22 cellular contexts compared by ENCODE assay signal in genomic region chr5:17989567-17989966, GRCh38.
"Had no signal": no experiment of that assay in that cellular context is flagged by ENCODE, and none has a peak within 500 bp of the region (broad histone marks: within the 10 kb centered on the region; RNA-seq: fewer than 3 reads in every experiment).

No MANE protein-coding gene starts in this region.

- DNase-seq: activated CD4-positive, alpha-beta T cell treated with anti-CD3 and anti-CD28 coated beads, Interleukin-2, amount 50 U/mL, for 1 hour; activated CD4-positive, CD25-positive, alpha-beta regulatory T cell treated with anti-CD3 and anti-CD28 coated beads, Interleukin-2, amount 50 U/mL, for 72 hours; activated gamma-delta T cell treated with Interleukin-2 at 50 U/mL for 16 hours; activated T-cell treated with anti-CD3 and anti-CD28 coated beads, Interleukin-2, amount 50 U/mL, for 1 hour; aorta; brain microvascular endothelial cell; effector memory CD4-positive, alpha-beta T cell; gastrocnemius medialis; head of caudate nucleus; islet precursor cell; left cardiac atrium; nucleus accumbens; posterior cingulate gyrus; small intestine; stimulated activated CD4-positive, alpha-beta T cell treated with anti-CD3 and anti-CD28 coated beads, Interleukin-15, amount 100 ng/mL, for 24 hours; stimulated activated naive CD4-positive, alpha-beta T cell; WERI-Rb-1 had no signal

- H3K4me1 ChIP-seq: esophagus muscularis mucosa, gastrocnemius medialis, vagina had no signal

- H3K27me3 ChIP-seq: brain microvascular endothelial cell, esophagus muscularis mucosa, gastrocnemius medialis, vagina had no signal

- H3K4me3 ChIP-seq: esophagus muscularis mucosa, gastrocnemius medialis, thoracic aorta, vagina had no signal

- H3K36me3 ChIP-seq: brain microvascular endothelial cell, esophagus muscularis mucosa, gastrocnemius medialis, thoracic aorta, vagina, WERI-Rb-1 had no signal

- H3K9me3 ChIP-seq: esophagus muscularis mucosa, gastrocnemius medialis, thoracic aorta, vagina had no signal

- ATAC-seq: activated naive CD4-positive, alpha-beta T cell treated with anti-CD3 and anti-CD28 coated beads, Interleukin-2, amount 50 U/mL, for 72 hours; gastrocnemius medialis; left cardiac atrium; sciatic nerve had no signal
